Comparison of ENCODE assay signal across 10 cellular contexts in genomic region chr6:56808871-56809359, GRCh38.
DNase-seq lines count a peak whose midpoint lies in the region; ATAC-seq, FAIRE-seq and TF ChIP-seq lines count a peak whose summit lies in the region.
"Had no signal": no experiment of that assay in that cellular context is flagged by ENCODE, and none has a peak within 500 bp of the region (broad histone marks: within the 10 kb centered on the region; RNA-seq: fewer than 3 reads in every experiment).

No MANE protein-coding gene starts in this region.

- no peak for TF ChIP-seq EP300 in GM12878 (IDR thresholded peaks at IDR 0.05; ENCODE audit: borderline replicate concordance in 1 of 2, control insufficient read depth in 1 of 2, low read depth in 2 of 2, low read length in 2 of 2)

- H3K27ac ChIP-seq in GM12878 (ENCODE audit: control insufficient read depth, insufficient read depth): 0 out of 2 replicates have a peak overlapping the region, but pooled peaks have one; percentile 6
- H3K27ac ChIP-seq in WERI-Rb-1: no peak overlapping the region
- H3K27ac ChIP-seq: suprapubic skin, VCaP had no signal

- no peak overlapping the region for H3K4me3 ChIP-seq in GM12878
- H3K4me3 ChIP-seq in WERI-Rb-1 (ENCODE audit: low read depth, low read length): no peak overlapping the region
- H3K4me3 ChIP-seq: suprapubic skin had no signal

- H3K36me3 ChIP-seq in GM12878 (ENCODE audit: control insufficient read depth in 2 of 2, insufficient read depth in 2 of 2, low read length in 1 of 2) (peaks cover under 1 to 1% of the 10 kb centered on the region in 2 experiments; a peak in 2 of 4 replicates), WERI-Rb-1 (no peaks in the 10 kb centered on the region)
- H3K36me3 ChIP-seq: suprapubic skin had no signal

- no peaks in the 10 kb centered on the region for H3K9me3 Mint-ChIP-seq in nephron

- no peaks in the 10 kb centered on the region for H3K36me3 Mint-ChIP-seq in nephron (ENCODE audit: low read depth)

- H4K20me1 ChIP-seq in GM12878 (ENCODE audit: control insufficient read depth, insufficient read depth): no peaks in the 10 kb centered on the region

- SMC1A ChIA-PET in GM12878 (lab: Charles Lee; ENCODE audit: uncharacterized antibody, unreplicated experiment): interaction anchor here (0.7 to 2.2 kb wide), 7 partner anchors 11 to 32 kb away, joined by 3 to 11 read pairs (median 5); no protein-coding TSS in a partner anchor

- ATAC-seq in GM12878 (peak; percentile 67), HG03378 (IDR thresholded peaks at IDR 0.05; ENCODE audit: unreplicated experiment) (no peak)

- H2AFZ ChIP-seq in GM12878 (ENCODE audit: control insufficient read depth, low read depth, low read length): no peak overlapping the region

- peaks cover 89% of the 10 kb centered on the region for H3K79me2 ChIP-seq in GM12878 (ENCODE audit: control insufficient read depth, insufficient read depth, low read length)

- WGBS in GM12878 (ENCODE audit: insufficient coverage, insufficient replicate concordance, low lambda C conversion rate, missing lambda C conversion rate): 64% methylated on average over 3 of the region's 3 CpGs

- no peak for TF ChIP-seq POLR2A in GM12878 (IDR thresholded peaks at IDR 0.05; ENCODE audit: low read depth, low read length)

- H3K4me3 Mint-ChIP-seq in nephron: no peak overlapping the region

- RAD21 ChIA-PET in GM12878 (lab: Charles Lee; ENCODE audit: unreplicated experiment): interaction anchor here (0.6 to 2.2 kb wide), 9 partner anchors 10 to 47 kb away, joined by 3 to 6 read pairs (median 3); no protein-coding TSS in a partner anchor

- in situ Hi-C loops in G401 (cut with HindIII; ENCODE audit: low sequenced_read_pairs) (no loop called here), GM12878 (cut with MboI) (no loop called here)

- CTCF ChIA-PET in GM12878 (lab: Yijun Ruan, JAX): interaction anchor here (1.0 to 2.6 kb wide), 4 partner anchors 10 to 35 kb away, joined by 3 to 8 read pairs (median 4); no protein-coding TSS in a partner anchor

- H3K4me1 Mint-ChIP-seq in nephron: peaks cover 35% of the 10 kb centered on the region

- H3K27ac Mint-ChIP-seq in nephron: peak overlapping the region in 2 of 3 experiments; percentile 23 to 33

- no peak overlapping the region for H3K9ac ChIP-seq in GM12878 (ENCODE audit: control insufficient read depth, insufficient read depth, low read length)

- no peaks in the 10 kb centered on the region for H3K27me3 ChIP-seq in GM12878 (replicated peaks in 1 of 2; ENCODE audit: control insufficient read depth in 2 of 2, insufficient read depth in 2 of 2, low read length in 1 of 2)
- no peaks in the 10 kb centered on the region for H3K27me3 ChIP-seq in WERI-Rb-1 (ENCODE audit: insufficient read depth, low read depth, severe bottlenecking)
- H3K27me3 ChIP-seq: suprapubic skin had no signal

- H3K4me1 ChIP-seq in GM12878 (ENCODE audit: control insufficient read depth, insufficient read depth, low read length): peaks cover 38% of the 10 kb centered on the region
- H3K4me1 ChIP-seq: suprapubic skin had no signal

- intact Hi-C loops in GM12878 (cut with micrococcal nuclease; ENCODE audit: unreplicated experiment): no loop called here

- POLR2A ChIA-PET in GM12878 (lab: Charles Lee): interaction anchor here (0.5 to 2.7 kb wide), 5 partner anchors 12 to 240 kb away, joined by 3 to 6 read pairs (median 3); no protein-coding TSS in a partner anchor

- FAIRE-seq in GM12878 (lab: Jason Lieb, UNC): no peak

- no TSS peak for BruUV-seq in GM12878 (replicated peaks; lab: Mats Ljungman, UMichigan)

- peak overlapping the region; percentile 46 for H3K4me2 ChIP-seq in GM12878 (ENCODE audit: control insufficient read depth, insufficient read depth)

- no peaks in the 10 kb centered on the region; the same call in 2 of the 3 replicates for H3K9me3 ChIP-seq in GM12878 (replicated peaks; ENCODE audit: control insufficient read depth, insufficient read depth, low read length)
- H3K9me3 ChIP-seq in WERI-Rb-1 (ENCODE audit: severe bottlenecking): no peaks in the 10 kb centered on the region
- H3K9me3 ChIP-seq: suprapubic skin had no signal

- TF ChIP-seq CTCF in GM12878 (IDR thresholded peaks at IDR 0.05 in 2 of 3, conservative IDR thresholded peaks at IDR 0.05 in 1 of 3; ENCODE audit: control insufficient read depth in 2 of 3, extremely low read depth in 1 of 3, insufficient read depth in 1 of 3, low read depth in 3 of 3, low read length in 3 of 3) (no peak), nephron (IDR thresholded peaks at IDR 0.05; ENCODE audit: unreplicated experiment in 3 of 3) (no peak), WERI-Rb-1 (IDR thresholded peaks at IDR 0.05; ENCODE audit: low read depth, low read length) (no peak)

- peak; percentile 70 for DNase-seq in G401 (ENCODE audit: low spot score)
- peak; percentile 68 for DNase-seq in LoVo (ENCODE audit: low spot score)
- no peak for DNase-seq in GM12878 (ENCODE audit: low read depth, low spot score)
- DNase-seq in WERI-Rb-1: no peak
- DNase-seq in activated CD8-positive, alpha-beta memory T cell treated with anti-CD3 and anti-CD28 coated beads, Interleukin-2, amount 50 U/mL, for 4 hours: no peak
- no peak for DNase-seq in NK-92 treated with Interleukin-12 subunit alpha and Interleukin-12 subunit beta, amount 100 ng/mL, for 24 hours (lab: John Stamatoyannopoulos, UW)

- no peaks in the 10 kb centered on the region for H3K27me3 Mint-ChIP-seq in nephron (ENCODE audit: low read depth)

- no peak for TF ChIP-seq RAD21 in GM12878 (IDR thresholded peaks at IDR 0.05; ENCODE audit: insufficient read depth, low read depth, low read length)

TF ChIP-seq in GM12878, 131 proteins besides CTCF, POLR2A, EP300 and RAD21:
- TF ChIP-seq, protein P1, sequence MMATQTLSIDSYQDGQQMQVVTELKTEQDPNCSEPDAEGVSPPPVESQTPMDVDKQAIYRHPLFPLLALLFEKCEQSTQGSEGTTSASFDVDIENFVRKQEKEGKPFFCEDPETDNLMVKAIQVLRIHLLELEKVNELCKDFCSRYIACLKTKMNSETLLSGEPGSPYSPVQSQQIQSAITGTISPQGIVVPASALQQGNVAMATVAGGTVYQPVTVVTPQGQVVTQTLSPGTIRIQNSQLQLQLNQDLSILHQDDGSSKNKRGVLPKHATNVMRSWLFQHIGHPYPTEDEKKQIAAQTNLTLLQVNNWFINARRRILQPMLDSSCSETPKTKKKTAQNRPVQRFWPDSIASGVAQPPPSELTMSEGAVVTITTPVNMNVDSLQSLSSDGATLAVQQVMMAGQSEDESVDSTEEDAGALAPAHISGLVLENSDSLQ (IDR thresholded peaks at IDR 0.05): no peak
- TF ChIP-seq, protein P2, sequence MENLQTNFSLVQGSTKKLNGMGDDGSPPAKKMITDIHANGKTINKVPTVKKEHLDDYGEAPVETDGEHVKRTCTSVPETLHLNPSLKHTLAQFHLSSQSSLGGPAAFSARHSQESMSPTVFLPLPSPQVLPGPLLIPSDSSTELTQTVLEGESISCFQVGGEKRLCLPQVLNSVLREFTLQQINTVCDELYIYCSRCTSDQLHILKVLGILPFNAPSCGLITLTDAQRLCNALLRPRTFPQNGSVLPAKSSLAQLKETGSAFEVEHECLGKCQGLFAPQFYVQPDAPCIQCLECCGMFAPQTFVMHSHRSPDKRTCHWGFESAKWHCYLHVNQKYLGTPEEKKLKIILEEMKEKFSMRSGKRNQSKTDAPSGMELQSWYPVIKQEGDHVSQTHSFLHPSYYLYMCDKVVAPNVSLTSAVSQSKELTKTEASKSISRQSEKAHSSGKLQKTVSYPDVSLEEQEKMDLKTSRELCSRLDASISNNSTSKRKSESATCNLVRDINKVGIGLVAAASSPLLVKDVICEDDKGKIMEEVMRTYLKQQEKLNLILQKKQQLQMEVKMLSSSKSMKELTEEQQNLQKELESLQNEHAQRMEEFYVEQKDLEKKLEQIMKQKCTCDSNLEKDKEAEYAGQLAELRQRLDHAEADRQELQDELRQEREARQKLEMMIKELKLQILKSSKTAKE (IDR thresholded peaks at IDR 0.05; ENCODE audit: low read depth, poor library complexity, severe bottlenecking): no peak
- TF ChIP-seq IKZF2 (IDR thresholded peaks at IDR 0.05): peak in 1 of 2 experiments; percentile 18; a peak in 1 of 4 replicates
- no peak for TF ChIP-seq IRF5 (IDR thresholded peaks at IDR 0.05; ENCODE audit: borderline replicate concordance)
- TF ChIP-seq TCF12 (IDR thresholded peaks at IDR 0.05; ENCODE audit: low read depth, low read length): 0 out of 2 replicates have a peak, but pooled peaks have one; percentile 2
- TF ChIP-seq CBX5 (IDR thresholded peaks at IDR 0.05; ENCODE audit: low read depth): no peak

Comparison
In these comparisons a context has a peak if more than half of its experiments do, and no peak if none do; other contexts are left out.
1. DNase-seq: peak in G401 (single experiment) and LoVo (single experiment); none in GM12878 (single experiment), WERI-Rb-1 (single experiment), activated CD8-positive, alpha-beta memory T cell treated with anti-CD3 and anti-CD28 coated beads, Interleukin-2, amount 50 U/mL, for 4 hours (single experiment) and NK-92 treated with Interleukin-12 subunit alpha and Interleukin-12 subunit beta, amount 100 ng/mL, for 24 hours (single experiment).